Comparison of ENCODE assay signal across 14 cellular contexts in the genomic region with DNA sequence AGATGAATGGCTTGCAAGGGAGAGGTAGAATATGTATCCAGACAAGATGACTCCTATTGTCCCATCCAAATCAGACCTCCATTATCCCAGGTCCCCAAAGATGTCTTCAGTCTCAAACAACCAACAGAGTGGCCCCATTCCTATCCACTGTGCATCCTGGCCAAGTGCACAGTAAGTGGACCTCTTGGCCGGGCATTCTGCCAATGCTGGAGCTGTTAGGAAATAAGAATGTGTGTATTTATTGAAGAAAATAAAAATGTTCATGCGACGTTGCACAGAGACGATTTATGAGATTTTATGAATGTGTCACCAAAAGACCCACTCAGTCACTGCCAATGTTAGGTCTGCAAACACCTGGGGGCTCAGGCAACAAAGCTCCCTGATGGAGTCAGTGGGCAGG.
DNase-seq lines count a peak whose midpoint lies in the region; ATAC-seq, FAIRE-seq and TF ChIP-seq lines count a peak whose summit lies in the region.
"Had no signal": no experiment of that assay in that cellular context is flagged by ENCODE, and none has a peak within 500 bp of the region (broad histone marks: within the 10 kb centered on the region; RNA-seq: fewer than 3 reads in every experiment).

No MANE protein-coding gene starts in this region.

- H4K20me1 ChIP-seq in keratinocyte (ENCODE audit: control insufficient read depth, extremely low read depth, insufficient read depth, low read length), result no peaks in the 10 kb centered on the region

- H3K79me2 ChIP-seq in keratinocyte (ENCODE audit: control insufficient read depth, insufficient read depth, low read length), result no peaks in the 10 kb centered on the region

- peak overlapping the region; percentile 30 for H3K4me2 ChIP-seq in keratinocyte (ENCODE audit: control insufficient read depth, extremely low read depth, insufficient read depth, low read depth, low read length)
- H3K4me2 ChIP-seq: PC-9 had no signal

- TF ChIP-seq CTCF in brain microvascular endothelial cell (IDR thresholded peaks at IDR 0.05; ENCODE audit: low read depth, low read length, missing control alignments), result no peak
- TF ChIP-seq CTCF in keratinocyte (optimal IDR thresholded peaks at IDR 0.05 in 1 of 3, IDR thresholded peaks at IDR 0.05 in 1 of 3, conservative IDR thresholded peaks at IDR 0.05 in 1 of 3; ENCODE audit: extremely low read depth in 1 of 3, insufficient read depth in 2 of 3, low read length in 3 of 3), result no peak
- TF ChIP-seq CTCF in transverse colon (IDR thresholded peaks at IDR 0.05), result no peak

- H3K9me3 ChIP-seq in keratinocyte (ENCODE audit: control insufficient read depth, low read depth, low read length) (no peaks in the 10 kb centered on the region), transverse colon (no peaks in the 10 kb centered on the region)

- dilution Hi-C loops in keratinocyte (cut with MboI; ENCODE audit: extremely low pct_ligation_motif_present, low sequenced_read_pairs), result loop anchor here (25.0 kb wide), 1 partner anchor 169 kb away; no protein-coding TSS in a partner anchor

- in situ Hi-C loops in brain microvascular endothelial cell (cut with HindIII; ENCODE audit: low pct_ligation_motif_present, low sequenced_read_pairs) (no loop called here), transverse colon (cut with MboI; ENCODE audit: low pct_ligation_motif_present in 1 of 4, low pct_unique_long_range_greater_than_20kb in 1 of 4, low sequenced_read_pairs in 3 of 4) (no loop called here)

- no peak for FAIRE-seq in keratinocyte (lab: Jason Lieb, UNC)
- FAIRE-seq: A204.1 had no signal

- H2AFZ ChIP-seq in keratinocyte (ENCODE audit: control insufficient read depth, low read length), result no peak overlapping the region
- H2AFZ ChIP-seq: PC-9 had no signal

- H3K27me3 ChIP-seq in brain microvascular endothelial cell (replicated peaks), result no peaks in the 10 kb centered on the region
- H3K27me3 ChIP-seq in keratinocyte (ENCODE audit: control insufficient read depth, extremely low read depth, insufficient read depth, low read length), result no peaks in the 10 kb centered on the region
- no peaks in the 10 kb centered on the region for H3K27me3 ChIP-seq in transverse colon

- TF ChIP-seq EP300 in transverse colon (IDR thresholded peaks at IDR 0.05; ENCODE audit: low read depth), result no peak

- H3K9ac ChIP-seq in keratinocyte (ENCODE audit: control insufficient read depth, extremely low read depth, insufficient read depth, low read length), result no peak overlapping the region

- H3K4me1 ChIP-seq in keratinocyte (ENCODE audit: control insufficient read depth, extremely low read depth, insufficient read depth, low read length) (peaks cover 49% of the 10 kb centered on the region), transverse colon (no peaks in the 10 kb centered on the region)

- DNase-seq in NCI-H2196 (lab: John Stamatoyannopoulos, UW; ENCODE audit: unreplicated experiment) (peak; percentile 2), NCI-H2196 treated with DMSO at 0.1 percent for 48 hours (lab: John Stamatoyannopoulos, UW; ENCODE audit: unreplicated experiment) (no peak), brain microvascular endothelial cell (peak; percentile 52), keratinocyte (ENCODE audit: low read depth, low spot score) (no peak), transverse colon (peak; percentile 15), T-helper 1 cell (no peak), hypothalamus (lab: John Stamatoyannopoulos, UW) (no peak)
- DNase-seq: activated CD8-positive, alpha-beta T cell treated with anti-CD3 and anti-CD28 coated beads, Interleukin-2, amount 10 ng/mL, durations not matched to agents 7 days and 5 days; activated naive CD4-positive, alpha-beta T cell treated with anti-CD3 and anti-CD28 coated beads for 36 hours; DMS 273 treated with DMSO at 0.1 percent for 48 hours; NCI-H2029 treated with DMSO at 0.1 percent for 48 hours had no signal

- H3K36me3 ChIP-seq in brain microvascular endothelial cell (replicated peaks) (no peaks in the 10 kb centered on the region), keratinocyte (ENCODE audit: control insufficient read depth in 2 of 2, extremely low read depth in 1 of 2, insufficient read depth in 2 of 2, low read length in 2 of 2) (no peaks in the 10 kb centered on the region), transverse colon (no peaks in the 10 kb centered on the region)

- WGBS in transverse colon (ENCODE audit: low coverage in 1 of 2), 2 donors, result 5 to 19% methylated on average over 3 to 4 of the region's 4 CpGs

- H3K9me1 ChIP-seq in keratinocyte (ENCODE audit: control insufficient read depth, extremely low read depth, insufficient read depth, low read length), result no peaks in the 10 kb centered on the region

- no peak for ATAC-seq in HG03135 (IDR thresholded peaks at IDR 0.05; ENCODE audit: unreplicated experiment)
- ATAC-seq: activated CD8-positive, alpha-beta T cell treated with anti-CD3 and anti-CD28 coated beads, Interleukin-2, amount 10 ng/mL, durations not matched to agents 7 days and 5 days had no signal

- intact Hi-C loops in transverse colon (cut with DNase I; ENCODE audit: low total_unique reads), result no loop called here

- H3K27ac ChIP-seq in brain microvascular endothelial cell (no peak overlapping the region), keratinocyte (ENCODE audit: control insufficient read depth, insufficient read depth, low read length) (no peak overlapping the region), transverse colon (no peak overlapping the region)
- H3K27ac ChIP-seq: PC-9 had no signal

- H3K4me3 ChIP-seq in brain microvascular endothelial cell (ENCODE audit: low read depth, low read length), result no peak overlapping the region
- no peak overlapping the region for H3K4me3 ChIP-seq in keratinocyte (ENCODE audit: control insufficient read depth in 2 of 3, extremely low read depth in 1 of 3, insufficient read depth in 2 of 3, low read depth in 1 of 3, low read length in 3 of 3)
- H3K4me3 ChIP-seq in transverse colon, result no peak overlapping the region
- H3K4me3 ChIP-seq: PC-9 had no signal

- TF ChIP-seq POLR2A in transverse colon (IDR thresholded peaks at IDR 0.05), result no peak

Comparison
In these comparisons a context has a peak if more than half of its experiments do, and no peak if none do; other contexts are left out.
1. DNase-seq: peak in NCI-H2196 (single experiment), brain microvascular endothelial cell (single experiment) and transverse colon (single experiment); none in NCI-H2196 treated with DMSO at 0.1 percent for 48 hours (single experiment), keratinocyte (single experiment), T-helper 1 cell (0 of 5) and hypothalamus (0 of 51).